Comparison of ENCODE assay signal across 8 cellular contexts in the genomic region with DNA sequence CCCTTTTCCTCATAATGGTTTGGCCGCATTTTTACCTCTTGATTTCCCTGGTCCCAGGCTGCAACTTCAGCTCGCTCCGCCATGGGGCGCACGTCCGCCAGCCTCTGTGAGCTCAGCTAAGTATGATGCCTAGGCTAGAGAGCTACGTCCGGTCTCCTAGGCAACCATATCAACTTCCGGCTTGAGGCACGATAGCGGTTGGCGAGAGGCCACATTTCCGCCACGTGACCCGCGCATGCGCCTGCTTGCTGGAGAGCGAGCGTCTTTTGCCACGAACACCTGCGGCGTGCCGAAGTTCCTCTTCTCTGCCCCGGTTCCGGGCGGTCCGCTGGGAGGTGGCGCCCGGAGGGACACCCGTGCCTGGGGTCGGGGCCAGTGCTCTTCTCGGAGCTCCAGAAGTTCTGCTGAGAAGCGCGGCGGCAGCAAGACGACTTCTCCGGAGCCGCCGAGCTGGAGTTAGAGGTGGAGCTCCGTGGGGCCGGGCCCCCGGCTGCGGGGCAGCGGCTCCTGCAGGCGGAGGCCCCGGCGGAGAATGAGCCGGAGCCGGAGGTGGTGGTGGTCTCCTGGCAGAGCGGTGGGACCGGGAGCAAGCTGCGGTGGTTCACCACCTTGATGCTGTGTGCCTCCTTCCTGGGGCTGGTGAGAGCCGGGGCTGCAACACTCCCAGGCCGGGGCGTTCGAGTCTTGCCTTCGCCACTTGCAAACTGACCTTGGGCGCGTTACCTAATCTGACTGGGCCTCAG.
DNase-seq lines count a peak whose midpoint lies in the region; ATAC-seq and TF ChIP-seq lines count a peak whose summit lies in the region.

No MANE protein-coding gene starts in this region.

- peaks cover 27% of the 10 kb centered on the region for H3K4me1 ChIP-seq in GM23338 (ENCODE audit: insufficient read depth)

- peak overlapping the region; percentile 75 for H3K4me3 Mint-ChIP-seq in GM23338
- peak overlapping the region; percentile 78 for H3K4me3 Mint-ChIP-seq in activated T-helper 2 cell treated with anti-CD3 and anti-CD28 coated beads, Interferon-gamma antibody, Interleukin-2, Interleukin-4, amounts not matched to agents 10 μg/mL and 5 μg/mL and 100 μg/mL, durations not matched to agents 14 hours and 24 hours and 36 hours (ENCODE audit: low read depth)
- H3K4me3 Mint-ChIP-seq in nephron = peak overlapping the region; percentile 81 to 86 (median 84)
- peak overlapping the region; percentile 86 for H3K4me3 Mint-ChIP-seq in stimulated activated naive CD8-positive, alpha-beta T cell treated with anti-CD3 and anti-CD28 coated beads, Interleukin-15, Interleukin-2, amounts not matched to agents 100 ng/mL and 50 ng/mL, for 24 hours

- TF ChIP-seq CTCF in GM23338 (conservative IDR thresholded peaks at IDR 0.05; ENCODE audit: low read depth in 2 of 2) (peak; percentile 84 to 98), fibroblast of the aortic adventitia (IDR thresholded peaks at IDR 0.05; ENCODE audit: insufficient read depth, low read length) (peak; percentile 94), nephron (IDR thresholded peaks at IDR 0.05; ENCODE audit: unreplicated experiment in 3 of 3) (peak; percentile 87 to 95 (median 94))

- no peaks in the 10 kb centered on the region for H3K9me2 ChIP-seq in GM23338 (ENCODE audit: insufficient read depth)

- H3K79me2 ChIP-seq in GM23338 (replicated peaks; ENCODE audit: insufficient read depth) = peaks cover 36% of the 10 kb centered on the region

- intact Hi-C loops in activated T-helper 2 cell treated with anti-CD3 and anti-CD28 coated beads, Interferon-gamma antibody, Interleukin-2, Interleukin-4, amounts not matched to agents 10 μg/mL and 5 μg/mL and 100 μg/mL, durations not matched to agents 14 hours and 24 hours and 36 hours (cut with micrococcal nuclease) = loop anchor here (1.0 to 5.0 kb wide), 11 partner anchors 32 to 904 kb away; a partner anchor contains a TSS

- peak overlapping the region; percentile 57 for H2AFZ ChIP-seq in GM23338

- peak overlapping the region; percentile 81 for H3K4me2 ChIP-seq in GM23338

- peak; percentile 93 for ATAC-seq in GM23338

- H3F3A ChIP-seq in GM23338 (replicated peaks; ENCODE audit: low read depth) = no peaks in the 10 kb centered on the region; the same call in 1 of the 2 replicates

- H3K27ac Mint-ChIP-seq in GM23338 (0 out of 2 replicates have a peak overlapping the region, but pooled peaks have one; percentile 2), nephron (peak overlapping the region; percentile 40 to 68 (median 60))
- H3K27ac Mint-ChIP-seq in activated T-helper 2 cell treated with anti-CD3 and anti-CD28 coated beads, Interferon-gamma antibody, Interleukin-2, Interleukin-4, amounts not matched to agents 10 μg/mL and 5 μg/mL and 100 μg/mL, durations not matched to agents 14 hours and 24 hours and 36 hours = peak overlapping the region; percentile 63
- H3K27ac Mint-ChIP-seq in stimulated activated naive CD8-positive, alpha-beta T cell treated with anti-CD3 and anti-CD28 coated beads, Interleukin-15, Interleukin-2, amounts not matched to agents 100 ng/mL and 50 ng/mL, for 24 hours = peak overlapping the region; percentile 89

- H3K4me3 ChIP-seq in GM23338 = peak overlapping the region; percentile 72
- peak overlapping the region; percentile 86 for H3K4me3 ChIP-seq in fibroblast of the aortic adventitia (ENCODE audit: low read depth, low read length)

- H3K36me3 Mint-ChIP-seq in GM23338 (ENCODE audit: low read depth) (peaks cover 7% of the 10 kb centered on the region; the same call in 1 of the 3 replicates), nephron (ENCODE audit: low read depth) (peaks cover 10% of the 10 kb centered on the region)
- H3K36me3 Mint-ChIP-seq in activated T-helper 2 cell treated with anti-CD3 and anti-CD28 coated beads, Interferon-gamma antibody, Interleukin-2, Interleukin-4, amounts not matched to agents 10 μg/mL and 5 μg/mL and 100 μg/mL, durations not matched to agents 14 hours and 24 hours and 36 hours (ENCODE audit: low read depth) = peaks cover 18% of the 10 kb centered on the region
- H3K36me3 Mint-ChIP-seq in stimulated activated naive CD8-positive, alpha-beta T cell treated with anti-CD3 and anti-CD28 coated beads, Interleukin-15, Interleukin-2, amounts not matched to agents 100 ng/mL and 50 ng/mL, for 24 hours (ENCODE audit: low read depth) = peaks cover 12% of the 10 kb centered on the region

- H4K20me1 ChIP-seq in GM23338 (replicated peaks; ENCODE audit: insufficient read depth) = no peaks in the 10 kb centered on the region

- no peaks in the 10 kb centered on the region for H3K27me3 ChIP-seq in GM23338 (ENCODE audit: insufficient read depth)

- H3K36me3 ChIP-seq in GM23338 (ENCODE audit: insufficient read depth) = peaks cover 6% of the 10 kb centered on the region; the same call in 1 of the 2 replicates

- H3K9me3 Mint-ChIP-seq in GM23338 (no peaks in the 10 kb centered on the region), nephron (no peaks in the 10 kb centered on the region)
- H3K9me3 Mint-ChIP-seq in activated T-helper 2 cell treated with anti-CD3 and anti-CD28 coated beads, Interferon-gamma antibody, Interleukin-2, Interleukin-4, amounts not matched to agents 10 μg/mL and 5 μg/mL and 100 μg/mL, durations not matched to agents 14 hours and 24 hours and 36 hours = no peaks in the 10 kb centered on the region
- no peaks in the 10 kb centered on the region for H3K9me3 Mint-ChIP-seq in stimulated activated naive CD8-positive, alpha-beta T cell treated with anti-CD3 and anti-CD28 coated beads, Interleukin-15, Interleukin-2, amounts not matched to agents 100 ng/mL and 50 ng/mL, for 24 hours

- peaks cover 21% of the 10 kb centered on the region for H3K4me1 Mint-ChIP-seq in GM23338
- H3K4me1 Mint-ChIP-seq in activated T-helper 2 cell treated with anti-CD3 and anti-CD28 coated beads, Interferon-gamma antibody, Interleukin-2, Interleukin-4, amounts not matched to agents 10 μg/mL and 5 μg/mL and 100 μg/mL, durations not matched to agents 14 hours and 24 hours and 36 hours (ENCODE audit: low read depth) = peaks cover 27% of the 10 kb centered on the region
- H3K4me1 Mint-ChIP-seq in nephron = peaks cover 21% of the 10 kb centered on the region
- H3K4me1 Mint-ChIP-seq in stimulated activated naive CD8-positive, alpha-beta T cell treated with anti-CD3 and anti-CD28 coated beads, Interleukin-15, Interleukin-2, amounts not matched to agents 100 ng/mL and 50 ng/mL, for 24 hours (ENCODE audit: low read depth) = peaks cover 40% of the 10 kb centered on the region

- H3K27me3 Mint-ChIP-seq in GM23338 (ENCODE audit: insufficient read depth, low read depth, poor library complexity) = peaks cover 10% of the 10 kb centered on the region
- peaks cover 12% of the 10 kb centered on the region for H3K27me3 Mint-ChIP-seq in activated T-helper 2 cell treated with anti-CD3 and anti-CD28 coated beads, Interferon-gamma antibody, Interleukin-2, Interleukin-4, amounts not matched to agents 10 μg/mL and 5 μg/mL and 100 μg/mL, durations not matched to agents 14 hours and 24 hours and 36 hours (ENCODE audit: low read depth)
- peaks cover 15% of the 10 kb centered on the region for H3K27me3 Mint-ChIP-seq in nephron (ENCODE audit: low read depth)
- peaks cover 3% of the 10 kb centered on the region for H3K27me3 Mint-ChIP-seq in stimulated activated naive CD8-positive, alpha-beta T cell treated with anti-CD3 and anti-CD28 coated beads, Interleukin-15, Interleukin-2, amounts not matched to agents 100 ng/mL and 50 ng/mL, for 24 hours

- DNase-seq in ELF-1 (ENCODE audit: low read depth, low spot score) = peak; percentile 99
- peak; percentile 100 for DNase-seq in GM23338 (ENCODE audit: low spot score)
- peak; percentile 99 for DNase-seq in LHCN-M2 (ENCODE audit: low read depth)
- DNase-seq in RPMI7951 (ENCODE audit: low read depth) = peak; percentile 98
- DNase-seq in activated T-helper 2 cell treated with anti-CD3 and anti-CD28 coated beads, Interferon-gamma antibody, Interleukin-2, Interleukin-4, amounts not matched to agents 10 μg/mL and 5 μg/mL and 100 μg/mL, durations not matched to agents 14 hours and 24 hours and 36 hours (ENCODE audit: low spot score) = peak; percentile 99
- peak; percentile 100 for DNase-seq in fibroblast of the aortic adventitia (ENCODE audit: low read depth)

- H3K27ac ChIP-seq in GM23338 (ENCODE audit: low read depth) = no peak overlapping the region

TF ChIP-seq in GM23338, 12 proteins besides CTCF, POLR2A, EP300 and RAD21:
- TF ChIP-seq, protein P1, sequence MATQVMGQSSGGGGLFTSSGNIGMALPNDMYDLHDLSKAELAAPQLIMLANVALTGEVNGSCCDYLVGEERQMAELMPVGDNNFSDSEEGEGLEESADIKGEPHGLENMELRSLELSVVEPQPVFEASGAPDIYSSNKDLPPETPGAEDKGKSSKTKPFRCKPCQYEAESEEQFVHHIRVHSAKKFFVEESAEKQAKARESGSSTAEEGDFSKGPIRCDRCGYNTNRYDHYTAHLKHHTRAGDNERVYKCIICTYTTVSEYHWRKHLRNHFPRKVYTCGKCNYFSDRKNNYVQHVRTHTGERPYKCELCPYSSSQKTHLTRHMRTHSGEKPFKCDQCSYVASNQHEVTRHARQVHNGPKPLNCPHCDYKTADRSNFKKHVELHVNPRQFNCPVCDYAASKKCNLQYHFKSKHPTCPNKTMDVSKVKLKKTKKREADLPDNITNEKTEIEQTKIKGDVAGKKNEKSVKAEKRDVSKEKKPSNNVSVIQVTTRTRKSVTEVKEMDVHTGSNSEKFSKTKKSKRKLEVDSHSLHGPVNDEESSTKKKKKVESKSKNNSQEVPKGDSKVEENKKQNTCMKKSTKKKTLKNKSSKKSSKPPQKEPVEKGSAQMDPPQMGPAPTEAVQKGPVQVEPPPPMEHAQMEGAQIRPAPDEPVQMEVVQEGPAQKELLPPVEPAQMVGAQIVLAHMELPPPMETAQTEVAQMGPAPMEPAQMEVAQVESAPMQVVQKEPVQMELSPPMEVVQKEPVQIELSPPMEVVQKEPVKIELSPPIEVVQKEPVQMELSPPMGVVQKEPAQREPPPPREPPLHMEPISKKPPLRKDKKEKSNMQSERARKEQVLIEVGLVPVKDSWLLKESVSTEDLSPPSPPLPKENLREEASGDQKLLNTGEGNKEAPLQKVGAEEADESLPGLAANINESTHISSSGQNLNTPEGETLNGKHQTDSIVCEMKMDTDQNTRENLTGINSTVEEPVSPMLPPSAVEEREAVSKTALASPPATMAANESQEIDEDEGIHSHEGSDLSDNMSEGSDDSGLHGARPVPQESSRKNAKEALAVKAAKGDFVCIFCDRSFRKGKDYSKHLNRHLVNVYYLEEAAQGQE (IDR thresholded peaks at IDR 0.05; ENCODE audit: unreplicated experiment) = no peak
- peak; percentile 77 for TF ChIP-seq POLR2AphosphoS5 (IDR thresholded peaks at IDR 0.05; ENCODE audit: low read depth)
- peak; percentile 72 for TF ChIP-seq CREB1 (CRISPR knock-in tag; IDR thresholded peaks at IDR 0.05; ENCODE audit: low read depth)

Comparison
In these comparisons a context has a peak if more than half of its experiments do, and no peak if none do; other contexts are left out.
1. H3K27ac Mint-ChIP-seq: peak in every context shown above with its lines; median percentile 89 in stimulated activated naive CD8-positive, alpha-beta T cell treated with anti-CD3 and anti-CD28 coated beads, Interleukin-15, Interleukin-2, amounts not matched to agents 100 ng/mL and 50 ng/mL, for 24 hours; 63 in activated T-helper 2 cell treated with anti-CD3 and anti-CD28 coated beads, Interferon-gamma antibody, Interleukin-2, Interleukin-4, amounts not matched to agents 10 μg/mL and 5 μg/mL and 100 μg/mL, durations not matched to agents 14 hours and 24 hours and 36 hours; 60 in nephron; 2 in GM23338.